11 cellular contexts compared by ENCODE assay signal in genomic region chr3:48709051-48709461, GRCh38. TPM values are rescaled to one million over a fixed set of nuclear protein-coding genes. Genes with fewer than 3 reads are reported as not detected.
DNase-seq lines count a peak whose midpoint lies in the region; ATAC-seq lines count a peak whose summit lies in the region.
"Had no signal": no experiment of that assay in that cellular context is flagged by ENCODE, and none has a peak within 500 bp of the region (broad histone marks: within the 10 kb centered on the region; RNA-seq: fewer than 3 reads in every experiment).

No MANE protein-coding gene starts in this region.

- H2AFZ ChIP-seq in GM23248: no peak overlapping the region

- 40 to 41% methylated on average over 7 of the region's 7 CpGs for WGBS in GM23248 (ENCODE audit: low coverage in 1 of 2, low lambda C conversion rate in 2 of 2, missing lambda C conversion rate in 2 of 2), 2 experiments

- H3K36me3 ChIP-seq in GM23248 (ENCODE audit: low read depth) (peaks cover 30% of the 10 kb centered on the region), SJSA1 (peaks cover 66% of the 10 kb centered on the region), skeletal muscle satellite cell (ENCODE audit: insufficient read depth, low read length) (peaks cover 46% of the 10 kb centered on the region), H7 (replicated peaks; ENCODE audit: control insufficient read depth, insufficient read depth, low read length) (peaks cover 29% of the 10 kb centered on the region)

- DNase-seq in GM23248: peak; percentile 69
- no peak for DNase-seq in SJSA1 (ENCODE audit: low read depth in 1 of 2, low spot score in 2 of 2)
- peak; percentile 19 for DNase-seq in fibroblast of gingiva (ENCODE audit: low read depth)
- DNase-seq in H7: no peak
- DNase-seq: activated naive CD8-positive, alpha-beta T cell treated with anti-CD3 and anti-CD28 coated beads, Interleukin-2, amount 10 ng/mL, durations not matched to agents 7 days and 5 days; NCI-H2171; T-helper 9 cell had no signal

- peaks cover 20% of the 10 kb centered on the region for H3K4me1 ChIP-seq in GM23248 (ENCODE audit: insufficient read depth)
- peaks cover 13% of the 10 kb centered on the region for H3K4me1 ChIP-seq in SJSA1 (replicated peaks)
- peaks cover 22% of the 10 kb centered on the region for H3K4me1 ChIP-seq in skeletal muscle satellite cell (ENCODE audit: control insufficient read depth, insufficient read depth, low read length)

- H3F3A ChIP-seq in GM23248 (ENCODE audit: insufficient read depth): peaks cover 44% of the 10 kb centered on the region

- H3K4me3 ChIP-seq in GM23248 (no peak overlapping the region), SJSA1 (no peak overlapping the region), skeletal muscle satellite cell (ENCODE audit: low read length) (no peak overlapping the region), H7 (ENCODE audit: insufficient read depth, low read depth, low read length) (no peak overlapping the region)

- no peak for ATAC-seq in GM21390 (IDR thresholded peaks at IDR 0.05; ENCODE audit: unreplicated experiment)
- no peak for ATAC-seq in GM19324 (IDR thresholded peaks at IDR 0.05; ENCODE audit: low FRiP score, unreplicated experiment)
- ATAC-seq in GM21737 (IDR thresholded peaks at IDR 0.05; ENCODE audit: unreplicated experiment): no peak

- H3K27ac ChIP-seq in GM23248 (peak overlapping the region; percentile 93), SJSA1 (peak overlapping the region; percentile 51)

- peaks cover 11% of the 10 kb centered on the region; the same call in 1 of the 2 replicates for H4K20me1 ChIP-seq in GM23248 (ENCODE audit: insufficient read depth)

- no peaks in the 10 kb centered on the region for H3K9me2 ChIP-seq in GM23248 (ENCODE audit: insufficient read depth)

- peaks cover 100% of the 10 kb centered on the region for H3K79me2 ChIP-seq in GM23248 (ENCODE audit: insufficient read depth)

- H3K27me3 ChIP-seq in GM23248 (replicated peaks; ENCODE audit: insufficient read depth): no peaks in the 10 kb centered on the region
- no peaks in the 10 kb centered on the region for H3K27me3 ChIP-seq in SJSA1 (replicated peaks)
- H3K27me3 ChIP-seq in skeletal muscle satellite cell (ENCODE audit: control insufficient read depth, insufficient read depth, low read length): no peaks in the 10 kb centered on the region
- no peaks in the 10 kb centered on the region for H3K27me3 ChIP-seq in H7 (ENCODE audit: control insufficient read depth, insufficient read depth, low read length)

- in situ Hi-C loops in GM23248 (cut with MboI): no loop called here

- H3K9me3 ChIP-seq in GM23248 (ENCODE audit: low read depth) (no peaks in the 10 kb centered on the region), SJSA1 (replicated peaks) (no peaks in the 10 kb centered on the region), skeletal muscle satellite cell (replicated peaks; ENCODE audit: low read length) (no peaks in the 10 kb centered on the region)

- H3K9ac ChIP-seq in GM23248: peak overlapping the region; percentile 64
- H3K9ac ChIP-seq in skeletal muscle satellite cell (ENCODE audit: low read depth, low read length): peak overlapping the region; percentile 2

- H3K4me2 ChIP-seq in GM23248 (ENCODE audit: unreplicated experiment) (peak overlapping the region; percentile 50), skeletal muscle satellite cell (ENCODE audit: low read length) (peak overlapping the region; percentile 42)

RNA-seq across cellular contexts. Expression of gene IP6K2, which starts 8.0 kb away (rescaled TPM):
- total RNA-seq in GM23248 (2014; rRNA removed; shearing (Covaris generic)): 59.1 and 59.6 TPM in 2 replicates
- polyA plus RNA-seq in GM23248 (2016; fragmentation: Nextera tagmentation; extraction: Ambion mirVana): 56.5 and 57.4 TPM in 2 replicates
- total RNA-seq in SJSA1 (2014; rRNA removed; shearing (Covaris generic)): 52.3 and 61.7 TPM in 2 replicates
- 29.1 and 37.8 TPM in 2 replicates for total RNA-seq in skeletal muscle satellite cell (2012; rRNA removed)
- total RNA-seq in H7 (2014; rRNA removed; shearing (Covaris generic)): 93.8 and 107 TPM in 2 replicates

RNA-seq across cellular contexts. Expression of gene NCKIPSD, which starts 23.3 kb away (rescaled TPM):
- 32.5 and 39.3 TPM in 2 replicates for total RNA-seq in GM23248 (2014; rRNA removed; shearing (Covaris generic))
- polyA plus RNA-seq in GM23248 (2016; fragmentation: Nextera tagmentation; extraction: Ambion mirVana): 20.6 and 21.7 TPM in 2 replicates
- 8.7 and 10.2 TPM in 2 replicates for total RNA-seq in SJSA1 (2014; rRNA removed; shearing (Covaris generic))
- 19.8 and 21.8 TPM in 2 replicates for total RNA-seq in skeletal muscle satellite cell (2012; rRNA removed)
- total RNA-seq in H7 (2014; rRNA removed; shearing (Covaris generic)): 43.8 and 48.8 TPM in 2 replicates

RNA-seq across cellular contexts. Expression of gene CELSR3, which starts 46.4 kb away (rescaled TPM):
- 1.4 TPM in 2 replicates for total RNA-seq in GM23248 (2014; rRNA removed; shearing (Covaris generic))
- polyA plus RNA-seq in GM23248 (2016; fragmentation: Nextera tagmentation; extraction: Ambion mirVana): 0.30 and 0.40 TPM in 2 replicates
- total RNA-seq in SJSA1 (2014; rRNA removed; shearing (Covaris generic)): under 0.01 and 0.26 TPM in 2 replicates
- 0.66 and 0.76 TPM in 2 replicates for total RNA-seq in skeletal muscle satellite cell (2012; rRNA removed)
- 14.3 and 18.7 TPM in 2 replicates for total RNA-seq in H7 (2014; rRNA removed; shearing (Covaris generic))

Comparison
In these comparisons a context has a peak if more than half of its experiments do, and no peak if none do; other contexts are left out.
1. DNase-seq: peak in GM23248 (single experiment) and fibroblast of gingiva (single experiment); none in SJSA1 (0 of 2) and H7 (single experiment).